ENCODE assay signal across 9 cellular contexts in the genomic region with DNA sequence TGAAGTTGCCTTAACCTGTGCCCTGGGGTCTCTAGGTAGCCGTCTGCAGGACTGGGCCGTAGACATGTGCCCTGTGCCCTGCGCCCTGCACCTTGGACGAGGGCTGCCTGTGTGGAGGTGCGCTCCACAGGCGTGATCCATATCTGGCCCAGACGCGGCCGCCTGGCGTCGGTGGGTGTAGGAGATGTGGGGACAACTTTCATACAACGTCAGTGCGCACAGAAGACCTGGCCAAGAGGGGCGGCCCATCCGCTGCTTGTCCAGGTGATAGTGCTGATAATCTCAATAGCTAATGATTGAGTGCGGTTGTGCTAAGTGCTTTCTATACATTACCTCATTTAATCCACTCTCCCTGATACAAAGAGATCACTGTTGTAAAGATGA. TPM values are rescaled to one million over a fixed set of nuclear protein-coding genes. Genes with fewer than 3 reads are reported as not detected.
DNase-seq lines count a peak whose midpoint lies in the region; ATAC-seq and TF ChIP-seq lines count a peak whose summit lies in the region.
"Had no signal": no experiment of that assay in that cellular context is flagged by ENCODE, and none has a peak within 500 bp of the region (broad histone marks: within the 10 kb centered on the region; RNA-seq: fewer than 3 reads in every experiment).

No MANE protein-coding gene starts in this region.

- no peaks in the 10 kb centered on the region for H3K9me3 ChIP-seq in lower lobe of right lung
- H3K9me3 ChIP-seq in upper lobe of left lung: no peaks in the 10 kb centered on the region

- peaks cover 5% of the 10 kb centered on the region for H3K36me3 Mint-ChIP-seq in activated naive CD4-positive, alpha-beta T cell treated with anti-CD3 and anti-CD28 coated beads, Interleukin-2, amount 50 U/mL, for 24 hours
- peaks cover 31% of the 10 kb centered on the region for H3K36me3 Mint-ChIP-seq in activated T-helper 1 cell treated with anti-CD3 and anti-CD28 coated beads, Interleukin-12 subunit alpha, Interleukin-12 subunit beta, Interleukin-2, Interleukin-4 antibody, amounts not matched to agents 30 ng/mL and 10 ng/mL and 1 ng/mL, durations not matched to agents 14 hours and 24 hours and 36 hours (ENCODE audit: low read depth)

- intact Hi-C loops in activated T-helper 1 cell treated with anti-CD3 and anti-CD28 coated beads, Interleukin-12 subunit alpha, Interleukin-12 subunit beta, Interleukin-2, Interleukin-4 antibody, amounts not matched to agents 30 ng/mL and 10 ng/mL and 1 ng/mL, durations not matched to agents 14 hours and 24 hours and 36 hours (cut with micrococcal nuclease): loop anchor here (10.0 kb wide), 1 partner anchor 580 kb away; no protein-coding TSS in a partner anchor
- intact Hi-C loops in lower lobe of right lung (cut with DNase I): loop anchor here (10.0 kb wide), 1 partner anchor 120 kb away; no protein-coding TSS in a partner anchor

- H3K4me1 Mint-ChIP-seq in activated naive CD4-positive, alpha-beta T cell treated with anti-CD3 and anti-CD28 coated beads, Interleukin-2, amount 50 U/mL, for 24 hours: peaks cover 52% of the 10 kb centered on the region
- H3K4me1 Mint-ChIP-seq in activated T-helper 1 cell treated with anti-CD3 and anti-CD28 coated beads, Interleukin-12 subunit alpha, Interleukin-12 subunit beta, Interleukin-2, Interleukin-4 antibody, amounts not matched to agents 30 ng/mL and 10 ng/mL and 1 ng/mL, durations not matched to agents 14 hours and 24 hours and 36 hours (ENCODE audit: low read depth): peaks cover 47% of the 10 kb centered on the region

- TF ChIP-seq POLR2A in upper lobe of left lung (IDR thresholded peaks at IDR 0.05): no peak

- no peak for TF ChIP-seq EP300 in upper lobe of left lung (IDR thresholded peaks at IDR 0.05)

- TF ChIP-seq CTCF in lower lobe of right lung (IDR thresholded peaks at IDR 0.05) (no peak), upper lobe of left lung (IDR thresholded peaks at IDR 0.05) (no peak)

- H3K4me3 ChIP-seq in lower lobe of right lung (peak overlapping the region; percentile 61), upper lobe of left lung (peak overlapping the region in 3 of 4 donors; percentile 64 to 81 (median 76))

- H3K27me3 Mint-ChIP-seq in activated naive CD4-positive, alpha-beta T cell treated with anti-CD3 and anti-CD28 coated beads, Interleukin-2, amount 50 U/mL, for 24 hours: no peaks in the 10 kb centered on the region
- H3K27me3 Mint-ChIP-seq in activated T-helper 1 cell treated with anti-CD3 and anti-CD28 coated beads, Interleukin-12 subunit alpha, Interleukin-12 subunit beta, Interleukin-2, Interleukin-4 antibody, amounts not matched to agents 30 ng/mL and 10 ng/mL and 1 ng/mL, durations not matched to agents 14 hours and 24 hours and 36 hours (ENCODE audit: insufficient read depth): peaks cover 2% of the 10 kb centered on the region

- ATAC-seq in lower lobe of right lung (peak in 1 of 2 donors; percentile 2), upper lobe of left lung (ENCODE audit: low FRiP score in 2 of 2) (peak; percentile 3 to 54), GM19324 (IDR thresholded peaks at IDR 0.05; ENCODE audit: low FRiP score, unreplicated experiment) (no peak)

- H3K27ac Mint-ChIP-seq in activated naive CD4-positive, alpha-beta T cell treated with anti-CD3 and anti-CD28 coated beads, Interleukin-2, amount 50 U/mL, for 24 hours: peak overlapping the region; percentile 97
- H3K27ac Mint-ChIP-seq in activated T-helper 1 cell treated with anti-CD3 and anti-CD28 coated beads, Interleukin-12 subunit alpha, Interleukin-12 subunit beta, Interleukin-2, Interleukin-4 antibody, amounts not matched to agents 30 ng/mL and 10 ng/mL and 1 ng/mL, durations not matched to agents 14 hours and 24 hours and 36 hours: peak overlapping the region; percentile 94

- peaks cover 12% of the 10 kb centered on the region for H3K4me1 ChIP-seq in lower lobe of right lung
- peaks cover 9 to 22% (median 15%) of the 10 kb centered on the region in 4 donors for H3K4me1 ChIP-seq in upper lobe of left lung

- H3K9me3 Mint-ChIP-seq in activated naive CD4-positive, alpha-beta T cell treated with anti-CD3 and anti-CD28 coated beads, Interleukin-2, amount 50 U/mL, for 24 hours: no peaks in the 10 kb centered on the region
- peaks cover 22% of the 10 kb centered on the region for H3K9me3 Mint-ChIP-seq in activated T-helper 1 cell treated with anti-CD3 and anti-CD28 coated beads, Interleukin-12 subunit alpha, Interleukin-12 subunit beta, Interleukin-2, Interleukin-4 antibody, amounts not matched to agents 30 ng/mL and 10 ng/mL and 1 ng/mL, durations not matched to agents 14 hours and 24 hours and 36 hours

- peak overlapping the region; percentile 85 for H3K4me3 Mint-ChIP-seq in activated naive CD4-positive, alpha-beta T cell treated with anti-CD3 and anti-CD28 coated beads, Interleukin-2, amount 50 U/mL, for 24 hours
- peak overlapping the region; percentile 85 for H3K4me3 Mint-ChIP-seq in activated T-helper 1 cell treated with anti-CD3 and anti-CD28 coated beads, Interleukin-12 subunit alpha, Interleukin-12 subunit beta, Interleukin-2, Interleukin-4 antibody, amounts not matched to agents 30 ng/mL and 10 ng/mL and 1 ng/mL, durations not matched to agents 14 hours and 24 hours and 36 hours

- DNase-seq in activated naive CD4-positive, alpha-beta T cell treated with Interleukin-2 at 50 U/mL for 16 hours: no peak
- DNase-seq in activated T-helper 1 cell treated with anti-CD3 and anti-CD28 coated beads, Interleukin-12 subunit alpha, Interleukin-12 subunit beta, Interleukin-2, Interleukin-4 antibody, amounts not matched to agents 30 ng/mL and 10 ng/mL and 1 ng/mL, durations not matched to agents 14 hours and 24 hours and 36 hours (ENCODE audit: low spot score): no peak
- DNase-seq in lower lobe of right lung: no peak
- peak in 1 of 2 donors; percentile 83 for DNase-seq in upper lobe of left lung
- no peak for DNase-seq in activated CD4-positive, CD25-positive, alpha-beta regulatory T cell (lab: John Stamatoyannopoulos, UW)
- DNase-seq in DMS53 treated with DMSO at 0.1 percent for 48 hours (lab: John Stamatoyannopoulos, UW; ENCODE audit: unreplicated experiment): no peak
- DNase-seq: NCI-H526 treated with DMSO at 0.1 percent for 48 hours had no signal

- 50 to 57% methylated on average over 3 to 16 of the region's 16 CpGs for WGBS in upper lobe of left lung, 2 donors

- peaks cover 24% of the 10 kb centered on the region for H3K27me3 ChIP-seq in lower lobe of right lung (ENCODE audit: low read depth)
- peaks cover 0 to 11% (median 6%) of the 10 kb centered on the region in 4 donors for H3K27me3 ChIP-seq in upper lobe of left lung

- H3K36me3 ChIP-seq in lower lobe of right lung (no peaks in the 10 kb centered on the region), upper lobe of left lung (no peaks in the 10 kb centered on the region)

- H3K27ac ChIP-seq in lower lobe of right lung: peak overlapping the region; percentile 74
- peak overlapping the region in 1 of 4 donors; percentile 75 for H3K27ac ChIP-seq in upper lobe of left lung

RNA-seq across cellular contexts. Expression of a gene that starts 0.7 kb away (rescaled TPM):
- 106 and 110 TPM in 2 replicates for total RNA-seq in activated T-helper 1 cell treated with anti-CD3 and anti-CD28 coated beads, Interleukin-12 subunit alpha, Interleukin-12 subunit beta, Interleukin-2, Interleukin-4 antibody, amounts not matched to agents 30 ng/mL and 10 ng/mL and 1 ng/mL, durations not matched to agents 14 hours and 24 hours and 36 hours
- total RNA-seq in lower lobe of right lung (2.3 TPM), upper lobe of left lung (1 to 10 TPM; 2.9 to 6.8 (median 4.6) TPM)

Comparison
In these comparisons a context has a peak if more than half of its experiments do, and no peak if none do; other contexts are left out.
1. RNA of a gene that starts 0.7 kb away (total RNA-seq): 106 to 110 TPM in activated T-helper 1 cell treated with anti-CD3 and anti-CD28 coated beads, Interleukin-12 subunit alpha, Interleukin-12 subunit beta, Interleukin-2, Interleukin-4 antibody, amounts not matched to agents 30 ng/mL and 10 ng/mL and 1 ng/mL, durations not matched to agents 14 hours and 24 hours and 36 hours; 2.9 to 6.8 TPM in upper lobe of left lung and 2.3 TPM in lower lobe of right lung (single experiment); every median in the first group is over 10 times any median in the second.